In genomic region chr19:49389406-49389805, GRCh38 we compare ENCODE assay signal across 17 cellular contexts. TPM values are rescaled to one million over a fixed set of nuclear protein-coding genes. Genes with fewer than 3 reads are reported as not detected.
DNase-seq lines count a peak whose midpoint lies in the region; ATAC-seq lines count a peak whose summit lies in the region.
"Had no signal": no experiment of that assay in that cellular context is flagged by ENCODE, and none has a peak within 500 bp of the region (broad histone marks: within the 10 kb centered on the region; RNA-seq: fewer than 3 reads in every experiment).

No MANE protein-coding gene starts in this region.

- H3K36me3 Mint-ChIP-seq in activated CD4-positive, alpha-beta T cell treated with anti-CD3 and anti-CD28 coated beads for 36 hours (ENCODE audit: low read depth), result no peaks in the 10 kb centered on the region
- no peaks in the 10 kb centered on the region for H3K36me3 Mint-ChIP-seq in dendritic cell treated with granulocyte-macrophage colony-stimulating factor and Interleukin-4, amounts not matched to agents 40 ng/mL and 50 ng/mL, for 4 days (ENCODE audit: low read depth)

- H3K4me3 ChIP-seq in Karpas-422 (ENCODE audit: low read length), result no peak overlapping the region
- H3K4me3 ChIP-seq: GM23338, HAP-1 had no signal

- H4K20me1 ChIP-seq in Karpas-422 (ENCODE audit: insufficient read depth, low read depth, low read length), result no peaks in the 10 kb centered on the region

- H3K9me2 ChIP-seq in Karpas-422 (replicated peaks; ENCODE audit: insufficient read depth, low read length), result no peaks in the 10 kb centered on the region

- H3K27me3 Mint-ChIP-seq in activated CD4-positive, alpha-beta T cell treated with anti-CD3 and anti-CD28 coated beads for 36 hours, result no peaks in the 10 kb centered on the region
- peaks cover 40% of the 10 kb centered on the region for H3K27me3 Mint-ChIP-seq in dendritic cell treated with granulocyte-macrophage colony-stimulating factor and Interleukin-4, amounts not matched to agents 40 ng/mL and 50 ng/mL, for 4 days
- H3K27me3 Mint-ChIP-seq: CD4-positive, alpha-beta T cell had no signal

- no peaks in the 10 kb centered on the region for H3K79me2 ChIP-seq in Karpas-422 (ENCODE audit: low read length)

- H3K9ac ChIP-seq in Karpas-422 (ENCODE audit: low read length), result peak overlapping the region; percentile 75

- intact Hi-C loops in activated CD4-positive, alpha-beta T cell treated with anti-CD3 and anti-CD28 coated beads for 36 hours (cut with DNase I, micrococcal nuclease), result no loop called here
- intact Hi-C loops in dendritic cell treated with granulocyte-macrophage colony-stimulating factor and Interleukin-4, amounts not matched to agents 40 ng/mL and 50 ng/mL, for 4 days (cut with micrococcal nuclease), result no loop called here
- intact Hi-C loops in posterior vena cava (cut with DNase I), result no loop called here

- POLR2A ChIA-PET in activated CD4-positive, alpha-beta T cell treated with anti-CD3 and anti-CD28 coated beads for 36 hours (lab: Charles Lee), result interaction anchor here (0.6 kb wide), 1 partner anchor 21 kb away, joined by 3 read pairs; no protein-coding TSS in a partner anchor

- peaks cover 66% of the 10 kb centered on the region for H3K4me1 ChIP-seq in Karpas-422 (ENCODE audit: low read length)
- H3K4me1 ChIP-seq: HAP-1 had no signal

- no peak overlapping the region for H3K27ac Mint-ChIP-seq in activated CD4-positive, alpha-beta T cell treated with anti-CD3 and anti-CD28 coated beads for 36 hours
- peak overlapping the region; percentile 77 for H3K27ac Mint-ChIP-seq in dendritic cell treated with granulocyte-macrophage colony-stimulating factor and Interleukin-4, amounts not matched to agents 40 ng/mL and 50 ng/mL, for 4 days
- H3K27ac Mint-ChIP-seq: CD4-positive, alpha-beta T cell; GM23338 had no signal

- no peak for ATAC-seq in activated CD4-positive, alpha-beta T cell treated with anti-CD3 and anti-CD28 coated beads for 36 hours
- ATAC-seq: GM23338 had no signal

- no peaks in the 10 kb centered on the region for H3K9me3 ChIP-seq in Karpas-422 (ENCODE audit: low read length)
- H3K9me3 ChIP-seq: HAP-1 had no signal

- CTCF ChIA-PET in activated CD4-positive, alpha-beta T cell treated with anti-CD3 and anti-CD28 coated beads for 36 hours (lab: Charles Lee), result interaction anchor here (1.0 to 1.1 kb wide), 2 partner anchors 46 to 89 kb away, joined by 4 to 6 read pairs; no protein-coding TSS in a partner anchor

- peak overlapping the region; percentile 42 for H3K4me2 ChIP-seq in Karpas-422 (ENCODE audit: low read depth, low read length, poor library complexity, severe bottlenecking)
- H3K4me2 ChIP-seq: GM23338 had no signal

- H3K9me3 Mint-ChIP-seq in activated CD4-positive, alpha-beta T cell treated with anti-CD3 and anti-CD28 coated beads for 36 hours (ENCODE audit: low read depth), result no peaks in the 10 kb centered on the region
- H3K9me3 Mint-ChIP-seq in dendritic cell treated with granulocyte-macrophage colony-stimulating factor and Interleukin-4, amounts not matched to agents 40 ng/mL and 50 ng/mL, for 4 days, result no peaks in the 10 kb centered on the region
- H3K9me3 Mint-ChIP-seq: CD4-positive, alpha-beta T cell had no signal

- peaks cover 16% of the 10 kb centered on the region for H3K4me1 Mint-ChIP-seq in activated CD4-positive, alpha-beta T cell treated with anti-CD3 and anti-CD28 coated beads for 36 hours
- peaks cover 20% of the 10 kb centered on the region for H3K4me1 Mint-ChIP-seq in dendritic cell treated with granulocyte-macrophage colony-stimulating factor and Interleukin-4, amounts not matched to agents 40 ng/mL and 50 ng/mL, for 4 days (ENCODE audit: low read depth)

- no peaks in the 10 kb centered on the region for H3K27me3 ChIP-seq in Karpas-422 (ENCODE audit: low read length)

- H3K36me3 ChIP-seq in Karpas-422 (ENCODE audit: insufficient read depth, low read length), result no peaks in the 10 kb centered on the region
- H3K36me3 ChIP-seq: HAP-1 had no signal

- H3K27ac ChIP-seq in Karpas-422 (ENCODE audit: low read length), result peak overlapping the region; percentile 96
- H3K27ac ChIP-seq: 22Rv1 had no signal

- H2AFZ ChIP-seq in Karpas-422 (ENCODE audit: low read length), result no peak overlapping the region
- H2AFZ ChIP-seq: GM23338 had no signal

- DNase-seq in activated CD4-positive, alpha-beta T cell treated with anti-CD3 and anti-CD28 coated beads for 48 hours, result peak; percentile 16
- DNase-seq in activated CD4-positive, alpha-beta T cell treated with anti-CD3 and anti-CD28 coated beads for 36 hours, result no peak
- peak; percentile 77 for DNase-seq in Karpas-422
- DNase-seq in posterior vena cava (ENCODE audit: low spot score), result peak; percentile 72
- DNase-seq in DMS 273 (lab: John Stamatoyannopoulos, UW; ENCODE audit: unreplicated experiment), result no peak
- no peak for DNase-seq in NOMO-1 (lab: John Stamatoyannopoulos, UW; ENCODE audit: unreplicated experiment in 2 of 2)
- no peak for DNase-seq in DMS53 treated with DMSO at 0.1 percent for 48 hours (lab: John Stamatoyannopoulos, UW; ENCODE audit: unreplicated experiment)
- DNase-seq: C1 segment of cervical spinal cord; Calu3; CD4-positive, alpha-beta T cell; DMS79 treated with DMSO at 0.1 percent for 48 hours; EL had no signal

- no peak overlapping the region for H3K4me3 Mint-ChIP-seq in activated CD4-positive, alpha-beta T cell treated with anti-CD3 and anti-CD28 coated beads for 36 hours
- H3K4me3 Mint-ChIP-seq in dendritic cell treated with granulocyte-macrophage colony-stimulating factor and Interleukin-4, amounts not matched to agents 40 ng/mL and 50 ng/mL, for 4 days, result no peak overlapping the region
- H3K4me3 Mint-ChIP-seq: CD4-positive, alpha-beta T cell; GM23338 had no signal

RNA-seq across cellular contexts. Expression of gene KASH5, which starts 1.4 kb away (rescaled TPM):
- 1 to 10 TPM in 1 of 2 experiments, under 1 TPM in 1; 0.96 to 1.2 TPM for total RNA-seq in activated CD4-positive, alpha-beta T cell treated with anti-CD3 and anti-CD28 coated beads for 36 hours
- 0.52 and 0.65 TPM in 2 replicates for total RNA-seq in Karpas-422 (2014; rRNA removed; shearing (Covaris generic); ENCODE audit: low replicate concordance)
- not detected for total RNA-seq in posterior vena cava
- total RNA-seq: Calu3; CD4-positive, alpha-beta T cell; GM23338; HT1080 had no signal

RNA-seq across cellular contexts. Expression of gene DKKL1, which starts 25.7 kb away (rescaled TPM):
- total RNA-seq in activated CD4-positive, alpha-beta T cell treated with anti-CD3 and anti-CD28 coated beads for 36 hours, result not detected
- total RNA-seq in Karpas-422 (2014; rRNA removed; shearing (Covaris generic); ENCODE audit: low replicate concordance), result 1.2 TPM in 1 of 2 replicates, not detected in the other
- total RNA-seq in posterior vena cava, result not detected
- total RNA-seq: Calu3; CD4-positive, alpha-beta T cell; HT1080 had no signal

RNA-seq across cellular contexts. Expression of gene TEAD2, which starts 27.2 kb away (rescaled TPM):
- not detected for total RNA-seq in activated CD4-positive, alpha-beta T cell treated with anti-CD3 and anti-CD28 coated beads for 36 hours
- total RNA-seq in Karpas-422 (2014; rRNA removed; shearing (Covaris generic); ENCODE audit: low replicate concordance), result 2.9 and 5.5 TPM in 2 replicates
- total RNA-seq in posterior vena cava, result 10 to 100 TPM; 31.0 to 32.4 TPM
- total RNA-seq: CD4-positive, alpha-beta T cell had no signal

RNA-seq across cellular contexts. Expression of gene PTH2, which starts 33.8 kb away (rescaled TPM):
- total RNA-seq in activated CD4-positive, alpha-beta T cell treated with anti-CD3 and anti-CD28 coated beads for 36 hours, result not detected
- not detected in 2 replicates for total RNA-seq in Karpas-422 (2014; rRNA removed; shearing (Covaris generic); ENCODE audit: low replicate concordance)
- total RNA-seq in posterior vena cava, result not detected
- total RNA-seq: Calu3; CD4-positive, alpha-beta T cell; GM23338; HT1080 had no signal

RNA-seq across cellular contexts. Expression of gene GFY, which starts 35.8 kb away (rescaled TPM):
- total RNA-seq in activated CD4-positive, alpha-beta T cell treated with anti-CD3 and anti-CD28 coated beads for 36 hours, result not detected
- 0.18 and 0.34 TPM in 2 replicates for total RNA-seq in Karpas-422 (2014; rRNA removed; shearing (Covaris generic); ENCODE audit: low replicate concordance)
- total RNA-seq in posterior vena cava, result not detected
- total RNA-seq: Calu3; CD4-positive, alpha-beta T cell; GM23338; HT1080 had no signal

Comparison
In these comparisons a context has a peak if more than half of its experiments do, and no peak if none do; other contexts are left out.
1. DNase-seq: peak in activated CD4-positive, alpha-beta T cell treated with anti-CD3 and anti-CD28 coated beads for 48 hours (single experiment), Karpas-422 (single experiment) and posterior vena cava (single experiment); none in activated CD4-positive, alpha-beta T cell treated with anti-CD3 and anti-CD28 coated beads for 36 hours (single experiment), DMS 273 (single experiment), NOMO-1 (0 of 2) and DMS53 treated with DMSO at 0.1 percent for 48 hours (single experiment).